In genomic region chr4:156559346-156559745, GRCh38 we compare ENCODE assay signal across 14 cellular contexts.
"Had no signal": no experiment of that assay in that cellular context is flagged by ENCODE, and none has a peak within 500 bp of the region (broad histone marks: within the 10 kb centered on the region; RNA-seq: fewer than 3 reads in every experiment).

No MANE protein-coding gene starts in this region.

- H3K27ac Mint-ChIP-seq: activated CD4-positive, alpha-beta T cell treated with anti-CD3 and anti-CD28 coated beads, Interleukin-2, amount 10 ng/mL, durations not matched to agents 7 days and 5 days had no signal

- H3K27me3 Mint-ChIP-seq: activated CD4-positive, alpha-beta T cell treated with anti-CD3 and anti-CD28 coated beads, Interleukin-2, amount 10 ng/mL, durations not matched to agents 7 days and 5 days had no signal

- ATAC-seq: left ventricle myocardium superior, pancreas had no signal

- H3K9me3 ChIP-seq: adrenal gland, pancreas had no signal

- H2AFZ ChIP-seq: hepatocyte had no signal

- H3K4me3 ChIP-seq: adrenal gland, coronary artery, hepatocyte, pancreas had no signal

- H3K4me2 ChIP-seq: hepatocyte had no signal

- H3K27ac ChIP-seq: adrenal gland, coronary artery, hepatocyte, pancreas had no signal

- H3K9me3 Mint-ChIP-seq: activated CD4-positive, alpha-beta T cell treated with anti-CD3 and anti-CD28 coated beads, Interleukin-2, amount 10 ng/mL, durations not matched to agents 7 days and 5 days had no signal

- H3K4me3 Mint-ChIP-seq: activated CD4-positive, alpha-beta T cell treated with anti-CD3 and anti-CD28 coated beads, Interleukin-2, amount 10 ng/mL, durations not matched to agents 7 days and 5 days; neural crest cell had no signal

- DNase-seq: activated CD4-positive, alpha-beta T cell treated with anti-CD3 and anti-CD28 coated beads, Interleukin-2, amount 10 ng/mL, durations not matched to agents 7 days and 5 days; activated CD4-positive, CD25-positive, alpha-beta regulatory T cell; activated naive CD4-positive, alpha-beta T cell treated with anti-CD3 and anti-CD28 coated beads, Interleukin-2, amount 50 U/mL, for 16 hours; activated T-cell treated with anti-CD3 and anti-CD28 coated beads for 4 hours; adrenal gland; caudate nucleus; effector CD4-positive, alpha-beta T cell; left ventricle myocardium superior; pancreas; small intestine; T-helper 2 cell had no signal

- H3K4me1 Mint-ChIP-seq: activated CD4-positive, alpha-beta T cell treated with anti-CD3 and anti-CD28 coated beads, Interleukin-2, amount 10 ng/mL, durations not matched to agents 7 days and 5 days had no signal

- H3K79me2 ChIP-seq: hepatocyte had no signal

- H3K27me3 ChIP-seq: adrenal gland, hepatocyte, pancreas had no signal

- H3K4me1 ChIP-seq: adrenal gland, pancreas had no signal

- H3K36me3 ChIP-seq: adrenal gland, pancreas had no signal

- FAIRE-seq: pancreas, small intestine had no signal
